Comparison of ENCODE assay signal across 16 cellular contexts in genomic region chr11:67495234-67496005, GRCh38. TPM values are rescaled to one million over a fixed set of nuclear protein-coding genes. Genes with fewer than 3 reads are reported as not detected.
DNase-seq lines count a peak whose midpoint lies in the region; ATAC-seq and TF ChIP-seq lines count a peak whose summit lies in the region.
"Had no signal": no experiment of that assay in that cellular context is flagged by ENCODE, and none has a peak within 500 bp of the region (broad histone marks: within the 10 kb centered on the region; RNA-seq: fewer than 3 reads in every experiment).

No MANE protein-coding gene starts in this region.

- 95% methylated on average over 4 of the region's 16 CpGs; no CpG with 5 or more reads in 1 of the 2 experiments for WGBS in IMR-90 (ENCODE audit: extremely low coverage in 2 of 2, insufficient read length in 1 of 2), 2 experiments

- no peak overlapping the region for H4K8ac ChIP-seq in IMR-90 (ENCODE audit: low read depth in 2 of 2, low read length in 2 of 2)

- no peak overlapping the region for H3K23ac ChIP-seq in IMR-90 (ENCODE audit: low read depth, low read length)

- peak; percentile 44 for DNase-seq in natural killer cell treated with Interleukin-12 subunit alpha and Interleukin-12 subunit beta and Interleukin-15 and Interleukin-18, amount 100 ng/mL, for 72 hours (ENCODE audit: low spot score)
- DNase-seq in natural killer cell, result no peak
- DNase-seq in IMR-90, result no peak
- DNase-seq in osteoblast (ENCODE audit: insufficient read length, low spot score, missing footprints), result peak; percentile 88
- no peak for DNase-seq in NCI-H187 treated with DMSO at 0.1 percent for 48 hours (lab: John Stamatoyannopoulos, UW)
- DNase-seq in EL, result no peak
- DNase-seq: BE2C; CD4-positive, alpha-beta memory T cell; DND-41; GF-D8 had no signal

- H3K4me2 ChIP-seq in IMR-90 (ENCODE audit: low read depth, low read length) (no peak overlapping the region), osteoblast (ENCODE audit: insufficient read depth, low read length) (no peak overlapping the region)
- H3K4me2 ChIP-seq: A549, GM23338 had no signal

- H3K4me3 ChIP-seq in IMR-90 (ENCODE audit: insufficient read depth, low read depth, low read length) (no peak overlapping the region), osteoblast (ENCODE audit: insufficient read depth, low read length) (no peak overlapping the region)
- H3K4me3 ChIP-seq: A549, GM23338 had no signal

- no peak overlapping the region for H4K91ac ChIP-seq in IMR-90 (ENCODE audit: insufficient read depth, low read depth, low read length)

- no peak overlapping the region for H3K4ac ChIP-seq in IMR-90 (ENCODE audit: low read depth, low read length)

- no peak for TF ChIP-seq POLR2A in IMR-90 (IDR thresholded peaks at IDR 0.05; ENCODE audit: low read depth, low read length)

- TF ChIP-seq CTCF in natural killer cell (IDR thresholded peaks at IDR 0.05) (no peak), IMR-90 (conservative IDR thresholded peaks at IDR 0.05; ENCODE audit: low read depth, low read length) (no peak), osteoblast (IDR thresholded peaks at IDR 0.05; ENCODE audit: extremely low read depth, low read depth, low read length) (no peak)

- intact Hi-C loops in natural killer cell (cut with micrococcal nuclease), result no loop called here
- intact Hi-C loops in IMR-90 (cut with micrococcal nuclease), result no loop called here

- H3K56ac ChIP-seq in IMR-90 (ENCODE audit: extremely low read depth, insufficient read depth, low read length), result no peak overlapping the region

- no peaks in the 10 kb centered on the region for H3K9me3 ChIP-seq in IMR-90 (ENCODE audit: control insufficient read depth, insufficient read depth, low read length)
- H3K9me3 ChIP-seq in osteoblast (ENCODE audit: low read depth, low read length), result no peaks in the 10 kb centered on the region
- H3K9me3 ChIP-seq: A549, BE2C had no signal

- H3K36me3 Mint-ChIP-seq in natural killer cell treated with Interleukin-12 subunit alpha and Interleukin-12 subunit beta and Interleukin-15 and Interleukin-18, amount 100 ng/mL, for 72 hours, result no peaks in the 10 kb centered on the region
- H3K36me3 Mint-ChIP-seq in natural killer cell, result no peaks in the 10 kb centered on the region

- H4K5ac ChIP-seq in IMR-90 (ENCODE audit: low read depth, low read length), result no peak overlapping the region

- ATAC-seq in natural killer cell treated with Interleukin-12 subunit alpha and Interleukin-12 subunit beta and Interleukin-15 and Interleukin-18, amount 100 ng/mL, for 72 hours, result no peak
- ATAC-seq in natural killer cell (no peak), IMR-90 (ENCODE audit: low read depth) (no peak)
- ATAC-seq: A549 had no signal

- H2BK5ac ChIP-seq in IMR-90 (ENCODE audit: low read depth, low read length, poor library complexity, severe bottlenecking), result no peak overlapping the region

- H3K14ac ChIP-seq in IMR-90 (replicated peaks; ENCODE audit: low read depth, low read length), result no peak overlapping the region

- peak overlapping the region in 1 of 2 donors; percentile 33 for H3K27ac Mint-ChIP-seq in natural killer cell treated with Interleukin-12 subunit alpha and Interleukin-12 subunit beta and Interleukin-15 and Interleukin-18, amount 100 ng/mL, for 72 hours
- H3K27ac Mint-ChIP-seq in natural killer cell, result no peak overlapping the region
- H3K27ac Mint-ChIP-seq: GM23338 had no signal

- peaks cover under 1 to 6% of the 10 kb centered on the region in 2 donors for H3K4me1 Mint-ChIP-seq in natural killer cell treated with Interleukin-12 subunit alpha and Interleukin-12 subunit beta and Interleukin-15 and Interleukin-18, amount 100 ng/mL, for 72 hours (ENCODE audit: low read depth in 2 of 2)
- peaks cover 0 to under 1% of the 10 kb centered on the region in 2 donors for H3K4me1 Mint-ChIP-seq in natural killer cell
- H3K4me1 Mint-ChIP-seq: GM23338 had no signal

- H3K27ac ChIP-seq in IMR-90 (ENCODE audit: insufficient read depth, low read length), result no peak overlapping the region
- no peak overlapping the region for H3K27ac ChIP-seq in osteoblast (ENCODE audit: low read depth, low read length)
- H3K27ac ChIP-seq: A549, C4-2B had no signal

- in situ Hi-C loops in IMR-90 (cut with MboI; ENCODE audit: low sequenced_read_pairs), result no loop called here

- no peaks in the 10 kb centered on the region for H3K79me1 ChIP-seq in IMR-90 (ENCODE audit: low read depth in 1 of 2, low read length in 2 of 2)

- dilution Hi-C loops in IMR-90 (cut with HindIII; ENCODE audit: low sequenced_read_pairs, unreplicated experiment), result no loop called here

- H3K36me3 ChIP-seq in IMR-90 (ENCODE audit: control insufficient read depth, insufficient read depth, low read length) (peaks cover 49% of the 10 kb centered on the region), osteoblast (ENCODE audit: insufficient read depth, low read length) (peaks cover 7% of the 10 kb centered on the region)

- H2AFZ ChIP-seq in IMR-90 (replicated peaks; ENCODE audit: low read length, poor library complexity) (no peak overlapping the region), osteoblast (ENCODE audit: low read length) (no peak overlapping the region)
- H2AFZ ChIP-seq: GM23338 had no signal

- BruUV-seq in IMR-90 (replicated peaks; lab: Mats Ljungman, UMichigan), result no TSS peak

- H4K20me1 ChIP-seq in IMR-90 (ENCODE audit: insufficient read depth, low read length) (no peaks in the 10 kb centered on the region), osteoblast (ENCODE audit: insufficient read depth, low read length) (no peaks in the 10 kb centered on the region)

- H2AK5ac ChIP-seq in IMR-90 (ENCODE audit: low read depth, low read length), result no peak overlapping the region

- H3K4me1 ChIP-seq in IMR-90 (ENCODE audit: control insufficient read depth, insufficient read depth, low read length), result no peaks in the 10 kb centered on the region
- no peaks in the 10 kb centered on the region for H3K4me1 ChIP-seq in osteoblast (ENCODE audit: insufficient read depth, low read length)
- H3K4me1 ChIP-seq: A549, BE2C had no signal

- H3K4me3 Mint-ChIP-seq in natural killer cell treated with Interleukin-12 subunit alpha and Interleukin-12 subunit beta and Interleukin-15 and Interleukin-18, amount 100 ng/mL, for 72 hours, result no peak overlapping the region
- H3K4me3 Mint-ChIP-seq in natural killer cell, result no peak overlapping the region
- H3K4me3 Mint-ChIP-seq: CD4-positive, alpha-beta memory T cell; GM23338 had no signal

- no peaks in the 10 kb centered on the region for H3K9me1 ChIP-seq in IMR-90 (ENCODE audit: insufficient read depth, low read length)

- H3K27me3 ChIP-seq in IMR-90 (ENCODE audit: control insufficient read depth, insufficient read depth, low read length), result no peaks in the 10 kb centered on the region
- no peaks in the 10 kb centered on the region for H3K27me3 ChIP-seq in osteoblast (ENCODE audit: insufficient read depth, low read length)
- H3K27me3 ChIP-seq: BE2C had no signal

- H2BK20ac ChIP-seq in IMR-90 (ENCODE audit: low read depth, low read length), result no peak overlapping the region

- no peak overlapping the region for H2BK15ac ChIP-seq in IMR-90 (ENCODE audit: low read depth, low read length)

- no peak for TF ChIP-seq RAD21 in IMR-90 (IDR thresholded peaks at IDR 0.05; ENCODE audit: low read length)

- H3K9ac ChIP-seq in IMR-90 (ENCODE audit: low read depth, low read length), result no peak overlapping the region

- no peaks in the 10 kb centered on the region for H3K79me2 ChIP-seq in osteoblast (ENCODE audit: insufficient read depth, low read length)

- POLR2A ChIA-PET in IMR-90 (lab: Charles Lee; ENCODE audit: unreplicated experiment), result no interaction called here

- no peak overlapping the region for H3K18ac ChIP-seq in IMR-90 (ENCODE audit: low read depth, low read length)

- CTCF ChIA-PET in IMR-90 (lab: Yijun Ruan, JAX), result no interaction called here

- no peaks in the 10 kb centered on the region for H3K27me3 Mint-ChIP-seq in natural killer cell treated with Interleukin-12 subunit alpha and Interleukin-12 subunit beta and Interleukin-15 and Interleukin-18, amount 100 ng/mL, for 72 hours
- no peaks in the 10 kb centered on the region for H3K27me3 Mint-ChIP-seq in natural killer cell (ENCODE audit: low read depth in 2 of 2)
- H3K27me3 Mint-ChIP-seq: CD4-positive, alpha-beta memory T cell had no signal

- no peaks in the 10 kb centered on the region for H3K9me3 Mint-ChIP-seq in natural killer cell treated with Interleukin-12 subunit alpha and Interleukin-12 subunit beta and Interleukin-15 and Interleukin-18, amount 100 ng/mL, for 72 hours
- no peaks in the 10 kb centered on the region for H3K9me3 Mint-ChIP-seq in natural killer cell
- H3K9me3 Mint-ChIP-seq: CD4-positive, alpha-beta memory T cell; GM23338 had no signal

- no peak overlapping the region for H2BK120ac ChIP-seq in IMR-90 (ENCODE audit: low read depth, low read length)

- H2AK9ac ChIP-seq in IMR-90 (replicated peaks; ENCODE audit: low read depth, low read length, poor library complexity), result peak overlapping the region; percentile 35

RNA-seq across cellular contexts. Expression of gene PITPNM1, which starts 9.7 kb away (rescaled TPM):
- 100 to 1,000 TPM in 1 of 2 donors, 10 to 100 TPM in 1; 66.0 to 174 TPM for total RNA-seq in natural killer cell treated with Interleukin-12 subunit alpha and Interleukin-12 subunit beta and Interleukin-15 and Interleukin-18, amount 100 ng/mL, for 72 hours
- total RNA-seq in natural killer cell (100 to 1,000 TPM in 2 of 3 donors, 10 to 100 TPM in 1; 99.9 to 135 (median 123) TPM), IMR-90 (2012; rRNA removed) (4.7 and 5.0 TPM in 2 replicates), osteoblast (13.3 and 14.1 TPM in 2 replicates)
- polyA plus RNA-seq in IMR-90 (2012; rRNA removed), result 15.4 and 18.3 TPM in 2 replicates
- 8.3 and 16.2 TPM in 2 replicates for polyA plus RNA-seq in IMR-90 (2012; cell fraction: cytosol; rRNA removed)
- 41.1 and 134 TPM in 2 replicates for polyA plus RNA-seq in IMR-90 (2012; cell fraction: nucleus; rRNA removed; ENCODE audit: low replicate concordance)

RNA-seq across cellular contexts. Expression of gene CDK2AP2, which starts 12.5 kb away (rescaled TPM):
- 100 to 1,000 TPM in 1 of 2 donors, 10 to 100 TPM in 1; 92.6 to 103 TPM for total RNA-seq in natural killer cell treated with Interleukin-12 subunit alpha and Interleukin-12 subunit beta and Interleukin-15 and Interleukin-18, amount 100 ng/mL, for 72 hours
- total RNA-seq in natural killer cell, result 10 to 100 TPM; 57.9 to 67.7 (median 65.5) TPM
- 8.1 and 9.2 TPM in 2 replicates for total RNA-seq in IMR-90 (2012; rRNA removed)
- polyA plus RNA-seq in IMR-90 (2012; rRNA removed), result 44.7 and 49.8 TPM in 2 replicates
- polyA plus RNA-seq in IMR-90 (2012; cell fraction: cytosol; rRNA removed), result 49.1 and 52.7 TPM in 2 replicates
- 41.3 and 43.1 TPM in 2 replicates for polyA plus RNA-seq in IMR-90 (2012; cell fraction: nucleus; rRNA removed; ENCODE audit: low replicate concordance)
- 6.2 and 10.3 TPM in 2 replicates for total RNA-seq in osteoblast

RNA-seq across cellular contexts. Expression of gene AIP, which starts 12.6 kb away (rescaled TPM):
- total RNA-seq in natural killer cell treated with Interleukin-12 subunit alpha and Interleukin-12 subunit beta and Interleukin-15 and Interleukin-18, amount 100 ng/mL, for 72 hours, result 100 to 1,000 TPM; 120 to 140 TPM
- total RNA-seq in natural killer cell (100 to 1,000 TPM in 1 of 3 donors, 10 to 100 TPM in 2; 93.3 to 113 (median 98.1) TPM), IMR-90 (2012; rRNA removed) (91.4 and 95.5 TPM in 2 replicates), osteoblast (64.2 and 71.3 TPM in 2 replicates)
- polyA plus RNA-seq in IMR-90 (2012; rRNA removed), result 122 and 130 TPM in 2 replicates
- 119 and 146 TPM in 2 replicates for polyA plus RNA-seq in IMR-90 (2012; cell fraction: cytosol; rRNA removed)
- polyA plus RNA-seq in IMR-90 (2012; cell fraction: nucleus; rRNA removed; ENCODE audit: low replicate concordance), result 57.9 and 94.8 TPM in 2 replicates

RNA-seq across cellular contexts. Expression of gene TMEM134, which starts 26.4 kb away (rescaled TPM):
- 10 to 100 TPM; 30.7 to 39.1 TPM for total RNA-seq in natural killer cell treated with Interleukin-12 subunit alpha and Interleukin-12 subunit beta and Interleukin-15 and Interleukin-18, amount 100 ng/mL, for 72 hours
- total RNA-seq in natural killer cell (10 to 100 TPM; 57.8 to 65.7 (median 61.2) TPM), IMR-90 (2012; rRNA removed) (12.5 and 18.9 TPM in 2 replicates), osteoblast (15.6 and 29.3 TPM in 2 replicates)
- polyA plus RNA-seq in IMR-90 (2012; rRNA removed), result 55.0 and 64.4 TPM in 2 replicates
- 167 and 255 TPM in 2 replicates for polyA plus RNA-seq in IMR-90 (2012; cell fraction: cytosol; rRNA removed)
- 119 and 287 TPM in 2 replicates for polyA plus RNA-seq in IMR-90 (2012; cell fraction: nucleus; rRNA removed; ENCODE audit: low replicate concordance)

RNA-seq across cellular contexts. Expression of gene CABP2, which starts 27.8 kb away (rescaled TPM):
- not detected for total RNA-seq in natural killer cell treated with Interleukin-12 subunit alpha and Interleukin-12 subunit beta and Interleukin-15 and Interleukin-18, amount 100 ng/mL, for 72 hours
- total RNA-seq in natural killer cell, result not detected
- not detected in 2 replicates for total RNA-seq in IMR-90 (2012; rRNA removed)
- polyA plus RNA-seq in IMR-90 (2012; rRNA removed), result not detected in 2 replicates
- not detected in 2 replicates for polyA plus RNA-seq in IMR-90 (2012; cell fraction: cytosol; rRNA removed)
- not detected in 2 replicates for polyA plus RNA-seq in IMR-90 (2012; cell fraction: nucleus; rRNA removed; ENCODE audit: low replicate concordance)
- not detected in 2 replicates for total RNA-seq in osteoblast
- total RNA-seq: CD4-positive, alpha-beta memory T cell; GM23338; H7; HT-29 had no signal
- polyA plus RNA-seq: A549; AG04450; CD4-positive, alpha-beta memory T cell; GM23338 had no signal

Comparison
In these comparisons a context has a peak if more than half of its experiments do, and no peak if none do; other contexts are left out.
1. DNase-seq: peak in natural killer cell treated with Interleukin-12 subunit alpha and Interleukin-12 subunit beta and Interleukin-15 and Interleukin-18, amount 100 ng/mL, for 72 hours (single experiment) and osteoblast (single experiment); none in natural killer cell (single experiment), IMR-90 (single experiment), NCI-H187 treated with DMSO at 0.1 percent for 48 hours (single experiment) and EL (single experiment).